Comparison of ENCODE assay signal across 9 cellular contexts in genomic region chr6:15501806-15502450, GRCh38.
DNase-seq lines count a peak whose midpoint lies in the region; ATAC-seq and TF ChIP-seq lines count a peak whose summit lies in the region.
"Had no signal": no experiment of that assay in that cellular context is flagged by ENCODE, and none has a peak within 500 bp of the region (broad histone marks: within the 10 kb centered on the region; RNA-seq: fewer than 3 reads in every experiment).

No MANE protein-coding gene starts in this region.

- POLR2A ChIA-PET in MCF 10A (lab: Yijun Ruan, JAX): no interaction called here

- no peak overlapping the region for H3K27ac ChIP-seq in mammary epithelial cell (ENCODE audit: insufficient read depth, low read depth, low read length)
- peak overlapping the region in 35 of 59 donors; percentile 15 to 87 (median 55) for H3K27ac ChIP-seq in dorsolateral prefrontal cortex
- no peak overlapping the region for H3K27ac ChIP-seq in aorta (ENCODE audit: low read depth in 1 of 2, low read length in 2 of 2)

- H3K4me1 ChIP-seq in mammary epithelial cell (ENCODE audit: insufficient read depth, low read length): peaks cover 29% of the 10 kb centered on the region
- H3K4me1 ChIP-seq in aorta (ENCODE audit: control insufficient read depth in 1 of 2, insufficient read depth in 2 of 2, low read length in 2 of 2): no peaks in the 10 kb centered on the region

- H3K9ac ChIP-seq in mammary epithelial cell (ENCODE audit: insufficient read depth, low read length): no peak overlapping the region

- H3K4me3 Mint-ChIP-seq in MCF 10A (ENCODE audit: unreplicated experiment): no peak overlapping the region
- H3K4me3 Mint-ChIP-seq in endothelial cell (ENCODE audit: unreplicated experiment): no peak overlapping the region

- H3K36me3 Mint-ChIP-seq in MCF 10A (ENCODE audit: insufficient read depth, unreplicated experiment) (peaks cover 47% of the 10 kb centered on the region), endothelial cell (ENCODE audit: low read depth, unreplicated experiment) (peaks cover 58% of the 10 kb centered on the region)

- H4K20me1 ChIP-seq in mammary epithelial cell (ENCODE audit: insufficient read depth, low read length): no peaks in the 10 kb centered on the region

- no peak overlapping the region for H2AFZ ChIP-seq in mammary epithelial cell (ENCODE audit: low read depth, low read length)

- H3K27ac Mint-ChIP-seq in MCF 10A (ENCODE audit: low read depth, unreplicated experiment): no peak overlapping the region
- H3K27ac Mint-ChIP-seq in endothelial cell (ENCODE audit: unreplicated experiment): no peak overlapping the region

- H3K9me3 ChIP-seq in mammary epithelial cell (replicated peaks; ENCODE audit: insufficient read depth, low read length): no peaks in the 10 kb centered on the region
- no peaks in the 10 kb centered on the region for H3K9me3 ChIP-seq in aorta (ENCODE audit: control insufficient read depth, low read length)

- H3K4me1 Mint-ChIP-seq in MCF 10A (ENCODE audit: insufficient read depth, unreplicated experiment) (peaks cover 27% of the 10 kb centered on the region), endothelial cell (ENCODE audit: unreplicated experiment) (peaks cover 4% of the 10 kb centered on the region)

- H3K36me3 ChIP-seq in mammary epithelial cell (ENCODE audit: insufficient read depth, low read length): peaks cover 7% of the 10 kb centered on the region
- H3K36me3 ChIP-seq in aorta (ENCODE audit: control insufficient read depth in 1 of 2, insufficient read depth in 2 of 2, low read length in 1 of 2): no peaks in the 10 kb centered on the region

- no peak for TF ChIP-seq CTCF in MCF 10A (IDR thresholded peaks at IDR 0.05; ENCODE audit: unreplicated experiment)
- no peak for TF ChIP-seq CTCF in mammary epithelial cell (conservative IDR thresholded peaks at IDR 0.05 in 1 of 2, IDR thresholded peaks at IDR 0.05 in 1 of 2; ENCODE audit: extremely low read depth in 1 of 2, insufficient read depth in 1 of 2, low read depth in 1 of 2, low read length in 2 of 2)
- no peak for TF ChIP-seq CTCF in dorsolateral prefrontal cortex (IDR thresholded peaks at IDR 0.05 in 54 of 56, conservative IDR thresholded peaks at IDR 0.05 in 2 of 56; ENCODE audit: low read depth in 1 of 56, partially characterized antibody in 56 of 56)
- no peak for TF ChIP-seq CTCF in endothelial cell (IDR thresholded peaks at IDR 0.05; ENCODE audit: unreplicated experiment)

- H3K27me3 ChIP-seq in mammary epithelial cell (ENCODE audit: insufficient read depth, low read length): no peaks in the 10 kb centered on the region
- no peaks in the 10 kb centered on the region for H3K27me3 ChIP-seq in dorsolateral prefrontal cortex
- H3K27me3 ChIP-seq in aorta (ENCODE audit: control insufficient read depth in 1 of 2, insufficient read depth in 2 of 2, low read length in 1 of 2): no peaks in the 10 kb centered on the region

- no peak overlapping the region for H3K4me2 ChIP-seq in mammary epithelial cell (ENCODE audit: insufficient read depth, low read depth, low read length)

- ATAC-seq in aorta (ENCODE audit: low FRiP score): no peak

- intact Hi-C loops in MCF 10A (cut with micrococcal nuclease) (no loop called here), mammary epithelial cell (cut with micrococcal nuclease) (no loop called here), dorsolateral prefrontal cortex (cut with DNase I) (loop anchor here (5.0 kb wide), 4 partner anchors 55 to 255 kb away; partner anchors contain the start of gene JARID2 (in 1 of the 2)), aorta (cut with DNase I) (loop anchor here (10.0 kb wide), 2 partner anchors 113 to 123 kb away; no protein-coding TSS in a partner anchor)

- in situ Hi-C loops in mammary epithelial cell (cut with MboI; ENCODE audit: low sequenced_read_pairs in 2 of 2): no loop called here

- 71% methylated on average over 17 of the region's 21 CpGs for WGBS in mammary epithelial cell (ENCODE audit: low coverage, missing lambda C conversion rate)
- WGBS in aorta, 2 donors: 35 to 39% methylated on average over 21 of the region's 21 CpGs

- BruUV-seq in MCF 10A (replicated peaks; lab: Mats Ljungman, UMichigan) (no TSS peak), mammary epithelial cell (replicated peaks; lab: Mats Ljungman, UMichigan) (no TSS peak)

- H3K27me3 Mint-ChIP-seq in MCF 10A (ENCODE audit: insufficient read depth, unreplicated experiment) (no peaks in the 10 kb centered on the region), endothelial cell (ENCODE audit: unreplicated experiment) (peaks cover 13% of the 10 kb centered on the region)

- H3K9me3 Mint-ChIP-seq in MCF 10A (ENCODE audit: unreplicated experiment): no peaks in the 10 kb centered on the region
- no peaks in the 10 kb centered on the region for H3K9me3 Mint-ChIP-seq in endothelial cell (ENCODE audit: unreplicated experiment)

- CTCF ChIA-PET in MCF 10A (lab: Yijun Ruan, JAX): no interaction called here
- CTCF ChIA-PET in mammary epithelial cell (lab: Charles Lee; ENCODE audit: low non-redundant PET): no interaction called here

- dilution Hi-C loops in mammary epithelial cell (cut with HindIII; ENCODE audit: low sequenced_read_pairs): no loop called here

- H3K4me3 ChIP-seq in mammary epithelial cell (replicated peaks in 1 of 3; ENCODE audit: insufficient read depth in 1 of 3, low read depth in 2 of 3, low read length in 3 of 3) (no peak overlapping the region), dorsolateral prefrontal cortex (peak overlapping the region in 5 of 59 donors; percentile 2 to 24 (median 9)), aorta (ENCODE audit: low read length in 2 of 2) (no peak overlapping the region)

- H3K79me2 ChIP-seq in mammary epithelial cell (ENCODE audit: insufficient read depth, low read length): peaks cover 18% of the 10 kb centered on the region

- DNase-seq in MCF 10A (ENCODE audit: unreplicated experiment) (peak; percentile 62), mammary epithelial cell (no peak), dorsolateral prefrontal cortex (peak in 8 of 10 donors; percentile 44 to 76 (median 72)), mesenteric fat pad (ENCODE audit: low spot score) (peak; percentile 81), aorta (peak; percentile 76 to 78), endothelial cell (ENCODE audit: low spot score) (no peak), AML-193 (lab: John Stamatoyannopoulos, UW) (no peak)
- DNase-seq in activated CD4-positive, alpha-beta T cell treated with anti-CD3 and anti-CD28 coated beads for 48 hours: no peak
- DNase-seq: cortex of kidney had no signal

Comparison
In these comparisons a context has a peak if more than half of its experiments do, and no peak if none do; other contexts are left out.
1. DNase-seq: peak in MCF 10A (single experiment), dorsolateral prefrontal cortex (8 of 10), mesenteric fat pad (single experiment) and aorta (2 of 2); none in mammary epithelial cell (single experiment), endothelial cell (single experiment), AML-193 (0 of 2) and activated CD4-positive, alpha-beta T cell treated with anti-CD3 and anti-CD28 coated beads for 48 hours (single experiment).
2. H3K27ac ChIP-seq: peak in dorsolateral prefrontal cortex (35 of 59); none in mammary epithelial cell (single experiment) and aorta (0 of 2).
3. intact Hi-C loops: an anchor here in dorsolateral prefrontal cortex (5.0 kb wide) and aorta (10.0 kb wide); none called in MCF 10A and mammary epithelial cell.